ENCODE assay signal across 13 cellular contexts in the genomic region with DNA sequence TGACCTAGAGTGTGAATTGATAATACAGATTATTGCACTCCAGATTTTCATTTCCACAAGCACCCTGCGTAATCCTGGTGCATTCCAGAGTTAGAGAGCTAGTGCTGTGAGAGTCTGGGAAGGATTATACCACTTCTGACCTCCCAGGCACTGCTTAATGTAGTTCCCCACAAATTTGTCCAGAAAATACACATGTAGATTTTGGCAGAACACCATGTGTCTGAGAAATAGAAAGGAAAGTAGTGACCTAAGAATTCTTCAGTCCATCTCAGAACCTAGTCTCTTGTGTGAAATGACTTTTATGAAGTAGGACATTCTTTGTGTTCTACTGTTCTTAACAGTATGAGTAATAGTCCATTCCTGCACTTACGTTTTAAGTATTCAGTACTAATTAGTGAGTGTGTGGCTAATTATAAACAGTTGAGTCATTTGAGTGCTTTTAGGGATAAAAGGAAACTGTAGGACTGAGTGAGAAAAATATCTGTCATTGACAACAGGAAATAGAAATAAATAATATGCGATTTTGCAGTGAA. TPM values are rescaled to one million over a fixed set of nuclear protein-coding genes. Genes with fewer than 3 reads are reported as not detected.
A peak's percentile ranks its signal among the peaks of the same experiment; 100 is the strongest.
DNase-seq lines count a peak whose midpoint lies in the region; ATAC-seq and TF ChIP-seq lines count a peak whose summit lies in the region.
"Had no signal": no experiment of that assay in that cellular context is flagged by ENCODE, and none has a peak within 500 bp of the region (broad histone marks: within the 10 kb centered on the region; RNA-seq: fewer than 3 reads in every experiment).

No MANE protein-coding gene starts in this region.

- POLR2A ChIA-PET in MCF 10A (lab: Yijun Ruan, JAX) = interaction anchor here (0.7 to 2.1 kb wide), 6 partner anchors 9 to 112 kb away, joined by 3 to 8 read pairs (median 4); no protein-coding TSS in a partner anchor

- H3K27ac Mint-ChIP-seq in MCF 10A (ENCODE audit: low read depth, unreplicated experiment) = peak overlapping the region; percentile 76
- H3K27ac Mint-ChIP-seq: activated naive CD4-positive, alpha-beta T cell treated with anti-CD3 and anti-CD28 coated beads, Interleukin-2, amount 50 U/mL, for 72 hours had no signal

- ATAC-seq in left lobe of liver (peak; percentile 22), upper lobe of left lung (ENCODE audit: low FRiP score in 2 of 2) (peak; percentile 82 to 83), GM18858 (IDR thresholded peaks at IDR 0.05; ENCODE audit: unreplicated experiment) (no peak)
- ATAC-seq: A549 had no signal

- no peaks in the 10 kb centered on the region for H3K27me3 Mint-ChIP-seq in MCF 10A (ENCODE audit: insufficient read depth, unreplicated experiment)

- peaks cover 11% of the 10 kb centered on the region for H3K36me3 Mint-ChIP-seq in MCF 10A (ENCODE audit: insufficient read depth, unreplicated experiment)

- H3K9me3 ChIP-seq in breast epithelium (peaks cover 6 to 9% of the 10 kb centered on the region in 2 donors), upper lobe of left lung (peaks cover under 1 to 5% (median 2%) of the 10 kb centered on the region in 4 donors)
- H3K9me3 ChIP-seq: A549, neutrophil had no signal

- TF ChIP-seq CTCF in MCF 10A (IDR thresholded peaks at IDR 0.05; ENCODE audit: unreplicated experiment) (no peak), breast epithelium (IDR thresholded peaks at IDR 0.05) (no peak), choroid plexus epithelial cell (conservative IDR thresholded peaks at IDR 0.05; ENCODE audit: low read depth, low read length) (no peak), upper lobe of left lung (IDR thresholded peaks at IDR 0.05) (no peak), lower leg skin (IDR thresholded peaks at IDR 0.05) (no peak)

- peak; percentile 8 for DNase-seq in MCF 10A (ENCODE audit: unreplicated experiment)
- no peak for DNase-seq in breast epithelium (ENCODE audit: low spot score in 2 of 2)
- peak; percentile 92 for DNase-seq in choroid plexus epithelial cell (ENCODE audit: low read depth)
- no peak for DNase-seq in left lobe of liver (ENCODE audit: low spot score)
- DNase-seq in upper lobe of left lung = no peak
- no peak for DNase-seq in lower leg skin (ENCODE audit: low spot score in 2 of 2)
- DNase-seq in G401 (ENCODE audit: low spot score) = no peak
- DNase-seq: activated CD4-positive, CD25-positive, alpha-beta regulatory T cell; NCI-H1417 treated with DMSO at 0.1 percent for 48 hours had no signal

- peaks cover 6% of the 10 kb centered on the region for H3K4me1 Mint-ChIP-seq in MCF 10A (ENCODE audit: insufficient read depth, unreplicated experiment)

- BruUV-seq in MCF 10A (replicated peaks; lab: Mats Ljungman, UMichigan) = no TSS peak

- H3K9me3 Mint-ChIP-seq in MCF 10A (ENCODE audit: unreplicated experiment) = no peaks in the 10 kb centered on the region

- WGBS in upper lobe of left lung, 2 donors = 24 to 36% methylated on average over 3 of the region's 3 CpGs
- WGBS in lower leg skin, 2 donors = 40 to 41% methylated on average over 3 of the region's 3 CpGs

- in situ Hi-C loops in G401 (cut with HindIII; ENCODE audit: low sequenced_read_pairs) = no loop called here

- intact Hi-C loops in MCF 10A (cut with micrococcal nuclease) = no loop called here
- intact Hi-C loops in breast epithelium (cut with DNase I; ENCODE audit: low total_unique reads) = no loop called here
- intact Hi-C loops in lower leg skin (cut with DNase I; ENCODE audit: low total_unique reads) = no loop called here

- H3K4me3 Mint-ChIP-seq in MCF 10A (ENCODE audit: unreplicated experiment) = no peak overlapping the region

- TF ChIP-seq EP300 in upper lobe of left lung (IDR thresholded peaks at IDR 0.05) = no peak

- CTCF ChIA-PET in MCF 10A (lab: Yijun Ruan, JAX) = interaction anchor here (0.6 to 4.8 kb wide), 6 partner anchors 9 to 156 kb away, joined by 3 to 24 read pairs (median 3); no protein-coding TSS in a partner anchor

- H3K27me3 ChIP-seq in breast epithelium = no peaks in the 10 kb centered on the region
- H3K27me3 ChIP-seq in upper lobe of left lung = no peaks in the 10 kb centered on the region
- H3K27me3 ChIP-seq: neutrophil had no signal

- no peaks in the 10 kb centered on the region for H3K4me1 ChIP-seq in breast epithelium
- peaks cover 0 to 3% (median 0%) of the 10 kb centered on the region in 4 donors for H3K4me1 ChIP-seq in upper lobe of left lung
- H3K4me1 ChIP-seq: A549 had no signal

- no peak for TF ChIP-seq POLR2A in breast epithelium (IDR thresholded peaks at IDR 0.05)
- no peak for TF ChIP-seq POLR2A in upper lobe of left lung (IDR thresholded peaks at IDR 0.05)
- no peak for TF ChIP-seq POLR2A in lower leg skin (IDR thresholded peaks at IDR 0.05)

- H3K27ac ChIP-seq in breast epithelium (no peak overlapping the region), upper lobe of left lung (peak overlapping the region; percentile 39 to 51 (median 44))
- H3K27ac ChIP-seq: A549, neutrophil had no signal

- H3K4me3 ChIP-seq in breast epithelium (no peak overlapping the region), choroid plexus epithelial cell (ENCODE audit: low read depth, low read length) (no peak overlapping the region), upper lobe of left lung (no peak overlapping the region), lower leg skin (ENCODE audit: low read depth, poor library complexity, severe bottlenecking) (no peak overlapping the region)
- H3K4me3 ChIP-seq: A549 had no signal

- H3K36me3 ChIP-seq in breast epithelium = no peaks in the 10 kb centered on the region
- no peaks in the 10 kb centered on the region for H3K36me3 ChIP-seq in upper lobe of left lung
- H3K36me3 ChIP-seq: neutrophil had no signal

RNA-seq across cellular contexts. Expression of a gene that starts 27.8 kb away (rescaled TPM):
- 42.2 and 49.9 TPM in 2 replicates for total RNA-seq in MCF 10A (2022)
- 10 to 100 TPM; 11.4 to 12.1 (median 12.0) TPM for total RNA-seq in breast epithelium
- 1.1 TPM for total RNA-seq in left lobe of liver
- 10 to 100 TPM in 4 of 6 donors, 1 to 10 TPM in 2; 9.0 to 24.5 (median 16.6) TPM for total RNA-seq in upper lobe of left lung
- total RNA-seq in lower leg skin = 1 to 10 TPM; 5.9 to 9.1 (median 7.6) TPM
- 4.1 and 5.4 TPM in 2 replicates for total RNA-seq in G401 (2014; rRNA removed; shearing (Covaris generic))

Comparison
In these comparisons a context has a peak if more than half of its experiments do, and no peak if none do; other contexts are left out.
1. DNase-seq: peak in MCF 10A (single experiment) and choroid plexus epithelial cell (single experiment); none in breast epithelium (0 of 2), left lobe of liver (single experiment), upper lobe of left lung (0 of 2), lower leg skin (0 of 2) and G401 (single experiment).
2. H3K27ac ChIP-seq: peak in upper lobe of left lung (4 of 4); none in breast epithelium (0 of 2).